In genomic region chr18:49886891-49887764, GRCh38 we compare ENCODE assay signal across 13 cellular contexts.
DNase-seq lines count a peak whose midpoint lies in the region; ATAC-seq and TF ChIP-seq lines count a peak whose summit lies in the region.
"Had no signal": no experiment of that assay in that cellular context is flagged by ENCODE, and none has a peak within 500 bp of the region (broad histone marks: within the 10 kb centered on the region; RNA-seq: fewer than 3 reads in every experiment).

No MANE protein-coding gene starts in this region.

- TF ChIP-seq CTCF in HEK293 (tag by site-specific recombination; IDR thresholded peaks at IDR 0.05) (no peak), WTC11 (IDR thresholded peaks at IDR 0.05) (no peak), chondrocyte (IDR thresholded peaks at IDR 0.05) (no peak)

- H3K4me1 Mint-ChIP-seq in activated CD4-positive, alpha-beta T cell treated with anti-CD3 and anti-CD28 coated beads for 36 hours = no peaks in the 10 kb centered on the region
- peaks cover 15% of the 10 kb centered on the region for H3K4me1 Mint-ChIP-seq in WTC11
- H3K4me1 Mint-ChIP-seq in chondrocyte (ENCODE audit: low read depth) = no peaks in the 10 kb centered on the region

- H3K4me3 Mint-ChIP-seq in activated CD4-positive, alpha-beta T cell treated with anti-CD3 and anti-CD28 coated beads for 36 hours = no peak overlapping the region
- H3K4me3 Mint-ChIP-seq in WTC11 = no peak overlapping the region
- H3K4me3 Mint-ChIP-seq in chondrocyte (ENCODE audit: unreplicated experiment) = no peak overlapping the region

- no peaks in the 10 kb centered on the region for H3K36me3 Mint-ChIP-seq in activated CD4-positive, alpha-beta T cell treated with anti-CD3 and anti-CD28 coated beads for 36 hours (ENCODE audit: low read depth)
- no peaks in the 10 kb centered on the region for H3K36me3 Mint-ChIP-seq in WTC11
- H3K36me3 Mint-ChIP-seq in chondrocyte (ENCODE audit: low read depth) = no peaks in the 10 kb centered on the region

- no peak overlapping the region for H4K8ac ChIP-seq in mesendoderm (ENCODE audit: low read depth, low read length)

- H3K9me3 Mint-ChIP-seq in activated CD4-positive, alpha-beta T cell treated with anti-CD3 and anti-CD28 coated beads for 36 hours (ENCODE audit: low read depth) = no peaks in the 10 kb centered on the region
- H3K9me3 Mint-ChIP-seq in WTC11 = no peaks in the 10 kb centered on the region
- no peaks in the 10 kb centered on the region for H3K9me3 Mint-ChIP-seq in chondrocyte (ENCODE audit: low read depth)

- H3K9ac ChIP-seq in mesendoderm (ENCODE audit: low read length) = no peak overlapping the region

- peak; percentile 60 for ATAC-seq in activated CD4-positive, alpha-beta T cell treated with anti-CD3 and anti-CD28 coated beads for 36 hours
- peak; percentile 88 for ATAC-seq in WTC11
- ATAC-seq in GM18502 (IDR thresholded peaks at IDR 0.05; ENCODE audit: poor library complexity, unreplicated experiment) = no peak

- no peak overlapping the region for H3K4ac ChIP-seq in mesendoderm (ENCODE audit: low read depth, low read length)

- no peaks in the 10 kb centered on the region for H3K27me3 ChIP-seq in mesendoderm (ENCODE audit: insufficient read depth, low read length, poor library complexity)
- H3K27me3 ChIP-seq: thyroid gland had no signal

- no peak overlapping the region for H3K56ac ChIP-seq in mesendoderm (ENCODE audit: low read length)

- H3K4me1 ChIP-seq in HEK293 (ENCODE audit: control insufficient read depth, insufficient read depth, low read length) (no peaks in the 10 kb centered on the region), mesendoderm (ENCODE audit: control insufficient read depth, low read depth, low read length) (peaks cover 10% of the 10 kb centered on the region)
- H3K4me1 ChIP-seq: thyroid gland had no signal

- H3K4me3 ChIP-seq in HEK293 (ENCODE audit: low read depth, low read length) (no peak overlapping the region), mesendoderm (ENCODE audit: low read length) (no peak overlapping the region)
- H3K4me3 ChIP-seq: thyroid gland had no signal

- H3K36me3 ChIP-seq in HEK293 (ENCODE audit: control insufficient read depth in 2 of 2, insufficient read depth in 1 of 2, low read length in 2 of 2) (no peaks in the 10 kb centered on the region), mesendoderm (ENCODE audit: control insufficient read depth, insufficient read depth, low read length) (no peaks in the 10 kb centered on the region)
- H3K36me3 ChIP-seq: thyroid gland had no signal

- H3K23ac ChIP-seq in mesendoderm (ENCODE audit: low read length) = no peak overlapping the region

- POLR2A ChIA-PET in activated CD4-positive, alpha-beta T cell treated with anti-CD3 and anti-CD28 coated beads for 36 hours (lab: Charles Lee) = interaction anchor here (0.7 kb wide), 1 partner anchor 76 kb away, joined by 3 read pairs; no protein-coding TSS in a partner anchor
- POLR2A ChIA-PET in HEK293 (lab: Yijun Ruan, JAX) (no interaction called here), WTC11 (lab: Charles Lee) (interaction anchor here (1.0 kb wide), 1 partner anchor 73 kb away, joined by 3 read pairs; no protein-coding TSS in a partner anchor)

- H3K27ac Mint-ChIP-seq in activated CD4-positive, alpha-beta T cell treated with anti-CD3 and anti-CD28 coated beads for 36 hours = no peak overlapping the region
- H3K27ac Mint-ChIP-seq in WTC11 (no peak overlapping the region), chondrocyte (ENCODE audit: unreplicated experiment) (no peak overlapping the region)

- no peak overlapping the region for H4K5ac ChIP-seq in mesendoderm (ENCODE audit: low read length)

- CTCF ChIA-PET in activated CD4-positive, alpha-beta T cell treated with anti-CD3 and anti-CD28 coated beads for 36 hours (lab: Charles Lee) = no interaction called here
- CTCF ChIA-PET in HEK293 (lab: Yijun Ruan, JAX) = interaction anchor here (0.5 to 1.2 kb wide), 6 partner anchors 8 to 713 kb away, joined by 3 to 5 read pairs (median 3); no protein-coding TSS in a partner anchor
- CTCF ChIA-PET in WTC11 (lab: Charles Lee) = interaction anchor here (0.5 to 1.7 kb wide), 9 partner anchors 8 to 317 kb away, joined by 3 to 8 read pairs (median 4); no protein-coding TSS in a partner anchor

- H3K4me2 ChIP-seq in mesendoderm (ENCODE audit: low read length) = no peak overlapping the region

- intact Hi-C loops in activated CD4-positive, alpha-beta T cell treated with anti-CD3 and anti-CD28 coated beads for 36 hours (cut with DNase I, micrococcal nuclease) = loop anchor here in 1 of 2 experiments (5.0 kb wide), 1 partner anchor 450 kb away; no protein-coding TSS in a partner anchor

- H3K18ac ChIP-seq in mesendoderm (ENCODE audit: low read length) = no peak overlapping the region

- no peaks in the 10 kb centered on the region for H3K79me1 ChIP-seq in mesendoderm (ENCODE audit: low read length)

- no CpG with 5 or more reads among the region's 10 CpGs for WGBS in mesendoderm (ENCODE audit: extremely low coverage, insufficient coverage, low lambda C conversion rate)

- H3K27me3 Mint-ChIP-seq in activated CD4-positive, alpha-beta T cell treated with anti-CD3 and anti-CD28 coated beads for 36 hours = peaks cover 8% of the 10 kb centered on the region
- H3K27me3 Mint-ChIP-seq in WTC11 (ENCODE audit: low read depth) = no peaks in the 10 kb centered on the region; the same call in 1 of the 2 replicates
- H3K27me3 Mint-ChIP-seq in chondrocyte (ENCODE audit: low read depth) = peaks cover 28% of the 10 kb centered on the region

- no peak overlapping the region for H2BK15ac ChIP-seq in mesendoderm (replicated peaks; ENCODE audit: low read depth)

- no peaks in the 10 kb centered on the region for H3K79me2 ChIP-seq in mesendoderm (ENCODE audit: control insufficient read depth, insufficient read depth, low read length)

- peak; percentile 13 for DNase-seq in activated CD4-positive, alpha-beta T cell treated with anti-CD3 and anti-CD28 coated beads for 36 hours
- no peak for DNase-seq in activated CD4-positive, alpha-beta T cell treated with anti-CD3 and anti-CD28 coated beads, Interleukin-2, amount 50 U/mL, for 1 hour
- DNase-seq in WTC11 (ENCODE audit: low spot score) (peak; percentile 27), mesendoderm (peak; percentile 56), chondrocyte (ENCODE audit: low spot score) (no peak)
- no peak for DNase-seq in activated CD8-positive, alpha-beta memory T cell treated with anti-CD3 and anti-CD28 coated beads, Interleukin-2, amount 50 U/mL, for 4 hours
- DNase-seq: activated CD4-positive, CD25-positive, alpha-beta regulatory T cell treated with anti-CD3 and anti-CD28 coated beads, Interleukin-2, amount 50 U/mL, for 72 hours; aorta; effector CD4-positive, alpha-beta T cell; kidney; thyroid gland had no signal

- no peak overlapping the region for H2AK5ac ChIP-seq in mesendoderm (ENCODE audit: low read length)

- no peak overlapping the region for H2BK5ac ChIP-seq in mesendoderm (ENCODE audit: low read length)

- H3K9me3 ChIP-seq in HEK293 (ENCODE audit: control insufficient read depth, insufficient read depth, low read depth, low read length) = no peaks in the 10 kb centered on the region
- H3K9me3 ChIP-seq: thyroid gland had no signal

- no peak overlapping the region for H2BK120ac ChIP-seq in mesendoderm (ENCODE audit: low read depth, low read length)

- H3K27ac ChIP-seq in HEK293 (ENCODE audit: extremely low read depth, low read depth, low read length) = no peak overlapping the region
- H3K27ac ChIP-seq in mesendoderm (ENCODE audit: low read depth, low read length) = no peak overlapping the region
- H3K27ac ChIP-seq: thyroid gland had no signal

TF ChIP-seq in HEK293, 187 proteins besides CTCF, POLR2A, EP300 and RAD21 (continues in another document):
- no peak for TF ChIP-seq ZNF148 (tag by site-specific recombination; IDR thresholded peaks at IDR 0.05; ENCODE audit: borderline replicate concordance)
- TF ChIP-seq ZFP37 (tag by site-specific recombination; IDR thresholded peaks at IDR 0.05) = 0 out of 2 replicates have a peak, but pooled peaks have one; percentile 24
- TF ChIP-seq KLF7 (tag by site-specific recombination; IDR thresholded peaks at IDR 0.05; ENCODE audit: borderline replicate concordance) = no peak

TF ChIP-seq in WTC11, 78 proteins besides CTCF, POLR2A, EP300 and RAD21:
- TF ChIP-seq HMGXB4 (CRISPR knock-in tag; IDR thresholded peaks at IDR 0.05) (no peak), MXD4 (CRISPR knock-in tag; IDR thresholded peaks at IDR 0.05; ENCODE audit: borderline replicate concordance) (no peak)

Comparison
In these comparisons a context has a peak if more than half of its experiments do, and no peak if none do; other contexts are left out.
1. DNase-seq: peak in activated CD4-positive, alpha-beta T cell treated with anti-CD3 and anti-CD28 coated beads for 36 hours (single experiment), WTC11 (single experiment) and mesendoderm (single experiment); none in activated CD4-positive, alpha-beta T cell treated with anti-CD3 and anti-CD28 coated beads, Interleukin-2, amount 50 U/mL, for 1 hour (single experiment), activated CD8-positive, alpha-beta memory T cell treated with anti-CD3 and anti-CD28 coated beads, Interleukin-2, amount 50 U/mL, for 4 hours (single experiment) and chondrocyte (single experiment).